ENCODE assay signal across 8 cellular contexts in genomic region chr10:73076361-73077183, GRCh38. TPM values are rescaled to one million over a fixed set of nuclear protein-coding genes. Genes with fewer than 3 reads are reported as not detected.
A peak's percentile ranks its signal among the peaks of the same experiment; 100 is the strongest.
DNase-seq lines count a peak whose midpoint lies in the region; ATAC-seq and TF ChIP-seq lines count a peak whose summit lies in the region.

No MANE protein-coding gene starts in this region.

- H3K9me3 ChIP-seq in mammary epithelial cell (replicated peaks; ENCODE audit: insufficient read depth, low read length) (no peaks in the 10 kb centered on the region), lung (ENCODE audit: control insufficient read depth in 2 of 2, insufficient read depth in 1 of 2, low read length in 1 of 2) (no peaks in the 10 kb centered on the region), upper lobe of left lung (no peaks in the 10 kb centered on the region)

- peaks cover 76% of the 10 kb centered on the region for H3K79me2 ChIP-seq in mammary epithelial cell (ENCODE audit: insufficient read depth, low read length)

- TF ChIP-seq POLR2A in upper lobe of left lung (IDR thresholded peaks at IDR 0.05), result no peak

- DNase-seq in AG08395 (ENCODE audit: low spot score) (peak; percentile 67), LNCaP clone FGC (ENCODE audit: low read depth) (peak; percentile 68), mammary epithelial cell (peak; percentile 29), lung (ENCODE audit: low spot score) (peak; percentile 41), upper lobe of left lung (peak in 1 of 2 donors; percentile 57), GM19240 (ENCODE audit: insufficient read length, low spot score) (no peak), NCI-H2107 (lab: John Stamatoyannopoulos, UW) (no peak)

- H2AFZ ChIP-seq in mammary epithelial cell (ENCODE audit: low read depth, low read length), result no peak overlapping the region

- H4K20me1 ChIP-seq in mammary epithelial cell (ENCODE audit: insufficient read depth, low read length), result no peaks in the 10 kb centered on the region

- WGBS in mammary epithelial cell (ENCODE audit: low coverage, missing lambda C conversion rate), result 67% methylated on average over 3 of the region's 6 CpGs
- WGBS in lung, 2 donors, result 32 to 46% methylated on average over 6 of the region's 6 CpGs
- 28 to 35% methylated on average over 6 of the region's 6 CpGs for WGBS in upper lobe of left lung, 2 donors

- intact Hi-C loops in mammary epithelial cell (cut with micrococcal nuclease), result no loop called here

- H3K4me1 ChIP-seq in mammary epithelial cell (ENCODE audit: insufficient read depth, low read length) (no peaks in the 10 kb centered on the region), lung (ENCODE audit: control insufficient read depth in 2 of 2, insufficient read depth in 2 of 2, low read length in 2 of 2) (peaks cover 0 to 16% of the 10 kb centered on the region in 2 donors), upper lobe of left lung (peaks cover 8 to 15% (median 11%) of the 10 kb centered on the region in 4 donors)

- CTCF ChIA-PET in mammary epithelial cell (lab: Charles Lee; ENCODE audit: low non-redundant PET), result no interaction called here

- peak overlapping the region; percentile 32 for H3K4me2 ChIP-seq in mammary epithelial cell (ENCODE audit: insufficient read depth, low read depth, low read length)

- in situ Hi-C loops in mammary epithelial cell (cut with MboI; ENCODE audit: low sequenced_read_pairs in 2 of 2), result no loop called here

- dilution Hi-C loops in mammary epithelial cell (cut with HindIII; ENCODE audit: low sequenced_read_pairs), result no loop called here

- no TSS peak for BruUV-seq in mammary epithelial cell (replicated peaks; lab: Mats Ljungman, UMichigan)

- TF ChIP-seq CTCF in LNCaP clone FGC (IDR thresholded peaks at IDR 0.05; ENCODE audit: control insufficient read depth, extremely low read depth, insufficient read depth) (no peak), mammary epithelial cell (conservative IDR thresholded peaks at IDR 0.05 in 1 of 2, IDR thresholded peaks at IDR 0.05 in 1 of 2; ENCODE audit: extremely low read depth in 1 of 2, insufficient read depth in 1 of 2, low read depth in 1 of 2, low read length in 2 of 2) (no peak), lung (IDR thresholded peaks at IDR 0.05; ENCODE audit: control extremely low read depth, extremely low read depth) (no peak), upper lobe of left lung (IDR thresholded peaks at IDR 0.05) (no peak)

- H3K9ac ChIP-seq in mammary epithelial cell (ENCODE audit: insufficient read depth, low read length), result no peak overlapping the region

- TF ChIP-seq EP300 in upper lobe of left lung (IDR thresholded peaks at IDR 0.05), result no peak

- H3K36me3 ChIP-seq in mammary epithelial cell (ENCODE audit: insufficient read depth, low read length), result peaks cover 22% of the 10 kb centered on the region
- H3K36me3 ChIP-seq in lung (ENCODE audit: control insufficient read depth in 2 of 2, insufficient read depth in 2 of 2, low read length in 2 of 2), result peaks cover 2 to 3% of the 10 kb centered on the region in 2 donors
- peaks cover 0 to 28% (median 4%) of the 10 kb centered on the region in 4 donors for H3K36me3 ChIP-seq in upper lobe of left lung

- H3K27me3 ChIP-seq in mammary epithelial cell (ENCODE audit: insufficient read depth, low read length) (no peaks in the 10 kb centered on the region), lung (ENCODE audit: control insufficient read depth, insufficient read depth) (no peaks in the 10 kb centered on the region), upper lobe of left lung (no peaks in the 10 kb centered on the region)

- ATAC-seq in lung (ENCODE audit: insufficient read depth, low FRiP score) (peak; percentile 27), upper lobe of left lung (ENCODE audit: low FRiP score in 2 of 2) (peak; percentile 63 to 88), HG03571 (IDR thresholded peaks at IDR 0.05; ENCODE audit: unreplicated experiment) (no peak)

- H3K4me3 ChIP-seq in LNCaP clone FGC (ENCODE audit: low read depth, low read length) (no peak overlapping the region), mammary epithelial cell (replicated peaks in 1 of 3; ENCODE audit: insufficient read depth in 1 of 3, low read depth in 2 of 3, low read length in 3 of 3) (no peak overlapping the region), lung (no peak overlapping the region), upper lobe of left lung (peak overlapping the region in 2 of 4 donors; percentile 7 to 23)

- peak overlapping the region; percentile 7 for H3K27ac ChIP-seq in mammary epithelial cell (ENCODE audit: insufficient read depth, low read depth, low read length)
- peak overlapping the region; percentile 77 to 85 for H3K27ac ChIP-seq in lung (ENCODE audit: low read depth in 1 of 2, low read length in 1 of 2)
- H3K27ac ChIP-seq in upper lobe of left lung, result peak overlapping the region; percentile 54 to 83 (median 61)

RNA-seq across cellular contexts. Expression of gene P4HA1, which starts 20.1 kb away (rescaled TPM):
- total RNA-seq in mammary epithelial cell, result 10 to 100 TPM; 43.7 to 48.6 TPM
- polyA plus RNA-seq in mammary epithelial cell, result 38.3 TPM
- polyA minus RNA-seq in mammary epithelial cell, result 38.1 TPM
- 10 to 100 TPM; 29.2 to 71.0 TPM for total RNA-seq in lung
- polyA plus RNA-seq in lung, result 10 to 100 TPM; 10.5 to 35.1 TPM
- 10 to 100 TPM; 13.4 to 50.0 (median 29.5) TPM for total RNA-seq in upper lobe of left lung

RNA-seq across cellular contexts. Expression of gene NUDT13, which starts 33.7 kb away (rescaled TPM):
- total RNA-seq in mammary epithelial cell, result 1 to 10 TPM; 1.3 to 2.8 TPM
- polyA plus RNA-seq in mammary epithelial cell, result 1.6 TPM
- not detected for polyA minus RNA-seq in mammary epithelial cell
- 1 to 10 TPM; 2.4 to 3.8 TPM for total RNA-seq in lung
- 1 to 10 TPM; 1.4 to 4.2 TPM for polyA plus RNA-seq in lung
- 1 to 10 TPM; 1.0 to 4.6 (median 2.7) TPM for total RNA-seq in upper lobe of left lung

Comparison
In these comparisons a context has a peak if more than half of its experiments do, and no peak if none do; other contexts are left out.
1. DNase-seq: peak in AG08395 (single experiment), LNCaP clone FGC (single experiment), mammary epithelial cell (single experiment) and lung (single experiment); none in GM19240 (single experiment) and NCI-H2107 (single experiment).
2. H3K27ac ChIP-seq: peak in every context shown above with its lines; median percentile 81 in lung; 61 in upper lobe of left lung; 7 in mammary epithelial cell.